11 cellular contexts compared by ENCODE assay signal in genomic region chrX:151970661-151971060, GRCh38. TPM values are rescaled to one million over a fixed set of nuclear protein-coding genes. Genes with fewer than 3 reads are reported as not detected.
DNase-seq lines count a peak whose midpoint lies in the region; ATAC-seq, FAIRE-seq and TF ChIP-seq lines count a peak whose summit lies in the region.
"Had no signal": no experiment of that assay in that cellular context is flagged by ENCODE, and none has a peak within 500 bp of the region (broad histone marks: within the 10 kb centered on the region; RNA-seq: fewer than 3 reads in every experiment).

No MANE protein-coding gene starts in this region.

- FAIRE-seq in kidney (lab: Jason Lieb, UNC) = no peak

- no peak for TF ChIP-seq CTCF in body of pancreas (IDR thresholded peaks at IDR 0.05)
- no peak for TF ChIP-seq CTCF in kidney (IDR thresholded peaks at IDR 0.05; ENCODE audit: borderline replicate concordance, extremely low read depth, insufficient read depth)
- no peak for TF ChIP-seq CTCF in tibial nerve (IDR thresholded peaks at IDR 0.05)

- no peaks in the 10 kb centered on the region for H3K9me3 ChIP-seq in body of pancreas
- no peaks in the 10 kb centered on the region for H3K9me3 ChIP-seq in kidney (ENCODE audit: control insufficient read depth in 1 of 2, low read length in 2 of 2)
- no peaks in the 10 kb centered on the region for H3K9me3 ChIP-seq in tibial nerve

- H3K27me3 ChIP-seq in body of pancreas = no peaks in the 10 kb centered on the region
- H3K27me3 ChIP-seq in tibial nerve = no peaks in the 10 kb centered on the region

- peak in 1 of 2 donors; percentile 75 for TF ChIP-seq EP300 in tibial nerve (IDR thresholded peaks at IDR 0.05)

- no peak overlapping the region for H3K9ac ChIP-seq in kidney (ENCODE audit: low read length in 2 of 2)

- ATAC-seq in body of pancreas = peak; percentile 70
- ATAC-seq in GM21786 (IDR thresholded peaks at IDR 0.05; ENCODE audit: unreplicated experiment) = no peak

- no peak for TF ChIP-seq POLR2A in body of pancreas (IDR thresholded peaks at IDR 0.05)
- TF ChIP-seq POLR2A in tibial nerve (IDR thresholded peaks at IDR 0.05) = no peak

- H3K4me1 ChIP-seq in body of pancreas (peaks cover 9% of the 10 kb centered on the region), kidney (ENCODE audit: control insufficient read depth in 1 of 2, insufficient read depth in 1 of 2, low read depth in 1 of 2, low read length in 2 of 2) (no peaks in the 10 kb centered on the region), tibial nerve (peaks cover 0 to 12% (median 0%) of the 10 kb centered on the region in 4 donors)

- DNase-seq in HS-27A (ENCODE audit: low read depth) (peak; percentile 73), body of pancreas (peak; percentile 49 to 72 (median 70)), kidney (peak; percentile 80), tibial nerve (ENCODE audit: low spot score in 2 of 2) (peak; percentile 40 to 67), dedifferentiated amniotic fluid mesenchymal stem cell (ENCODE audit: extremely low spot score) (no peak), NOMO-1 treated with dmso at 0.1 percent for 144 hours (lab: John Stamatoyannopoulos, UW; ENCODE audit: unreplicated experiment) (no peak)
- DNase-seq in stimulated activated CD4-positive, alpha-beta T cell treated with anti-CD3 and anti-CD28 coated beads, Interleukin-2, amount 100 ng/mL, for 24 hours = no peak
- DNase-seq: activated CD4-positive, CD25-positive, alpha-beta regulatory T cell treated with anti-CD3 and anti-CD28 coated beads, Interleukin-2, amount 50 U/mL, for 72 hours; NCI-H510A had no signal

- intact Hi-C loops in body of pancreas (cut with DNase I) = no loop called here
- intact Hi-C loops in kidney (cut with DNase I) = no loop called here

- H3K27ac ChIP-seq in body of pancreas = peak overlapping the region in 3 of 4 donors; percentile 23 to 68 (median 61)
- H3K27ac ChIP-seq in kidney (ENCODE audit: low read depth in 2 of 2, low read length in 2 of 2) = no peak overlapping the region
- H3K27ac ChIP-seq in tibial nerve = peak overlapping the region in 2 of 4 donors; percentile 22 to 63

- 36 to 46% methylated on average over 6 of the region's 6 CpGs for WGBS in body of pancreas, 2 donors
- WGBS in tibial nerve, 2 donors = 23 to 55% methylated on average over 6 of the region's 6 CpGs

- H3K4me3 ChIP-seq in body of pancreas (no peak overlapping the region), kidney (ENCODE audit: low read length in 2 of 2) (no peak overlapping the region), tibial nerve (no peak overlapping the region)

- H3K36me3 ChIP-seq in body of pancreas (replicated peaks in 1 of 2; ENCODE audit: insufficient read depth in 1 of 2, low read depth in 2 of 2) (no peaks in the 10 kb centered on the region), kidney (ENCODE audit: control insufficient read depth in 1 of 2, insufficient read depth in 2 of 2, low read length in 2 of 2) (no peaks in the 10 kb centered on the region), tibial nerve (peaks cover 0 to 10% (median 0%) of the 10 kb centered on the region in 3 donors)

RNA-seq across cellular contexts. Expression of gene GABRE, which starts 3.8 kb away (rescaled TPM):
- total RNA-seq in body of pancreas = 10 to 100 TPM; 46.2 to 64.9 TPM
- total RNA-seq in kidney = 16.6 TPM
- polyA plus RNA-seq in kidney (ENCODE audit: insufficient read depth, low read depth, low replicate concordance) = 3.3 TPM
- 10 to 100 TPM; 14.5 to 84.6 (median 41.4) TPM for total RNA-seq in tibial nerve

RNA-seq across cellular contexts. Expression of gene MAGEA4, which starts 58.0 kb away (rescaled TPM):
- total RNA-seq in body of pancreas (not detected), kidney (not detected), tibial nerve (not detected)
- polyA plus RNA-seq in kidney (ENCODE audit: insufficient read depth, low read depth, low replicate concordance) = not detected
- total RNA-seq: urinary bladder had no signal
- polyA plus RNA-seq: urinary bladder had no signal

Comparison
In these comparisons a context has a peak if more than half of its experiments do, and no peak if none do; other contexts are left out.
1. DNase-seq: peak in HS-27A (single experiment), body of pancreas (4 of 4), kidney (single experiment) and tibial nerve (2 of 2); none in stimulated activated CD4-positive, alpha-beta T cell treated with anti-CD3 and anti-CD28 coated beads, Interleukin-2, amount 100 ng/mL, for 24 hours (0 of 2), dedifferentiated amniotic fluid mesenchymal stem cell (single experiment) and NOMO-1 treated with dmso at 0.1 percent for 144 hours (single experiment).
2. H3K27ac ChIP-seq: peak in body of pancreas (3 of 4); none in kidney (0 of 2).